Comparison of ENCODE assay signal across 1 cellular context in genomic region chr13:101576977-101577376, GRCh38.
A peak's percentile ranks its signal among the peaks of the same experiment; 100 is the strongest.
TF ChIP-seq lines count a peak whose summit lies in the region.

No MANE protein-coding gene starts in this region.

TF ChIP-seq in HepG2, 621 proteins besides CTCF, POLR2A, EP300 and RAD21 (continued from another document):
- TF ChIP-seq, protein P1, sequence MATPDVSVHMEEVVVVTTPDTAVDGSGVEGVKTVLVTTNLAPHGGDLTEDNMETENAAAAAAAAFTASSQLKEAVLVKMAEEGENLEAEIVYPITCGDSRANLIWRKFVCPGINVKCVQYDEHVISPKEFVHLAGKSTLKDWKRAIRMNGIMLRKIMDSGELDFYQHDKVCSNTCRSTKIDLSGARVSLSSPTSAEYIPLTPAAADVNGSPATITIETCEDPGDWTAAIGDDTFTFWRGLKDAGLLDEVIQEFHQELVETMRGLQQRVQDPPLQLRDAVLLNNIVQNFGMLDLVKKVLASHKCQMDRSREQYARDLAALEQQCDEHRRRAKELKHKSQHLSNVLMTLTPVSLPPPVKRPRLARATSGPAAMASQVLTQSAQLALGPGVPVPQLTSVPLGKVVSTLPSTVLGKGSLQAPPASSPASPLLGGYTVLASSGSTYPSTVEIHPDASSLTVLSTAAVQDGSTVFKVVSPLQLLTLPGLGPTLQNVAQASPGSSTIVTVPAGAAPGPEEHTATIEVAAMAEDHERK (CRISPR knock-in tag; IDR thresholded peaks at IDR 0.05; ENCODE audit: low read depth) = no peak
- TF ChIP-seq, protein P2, sequence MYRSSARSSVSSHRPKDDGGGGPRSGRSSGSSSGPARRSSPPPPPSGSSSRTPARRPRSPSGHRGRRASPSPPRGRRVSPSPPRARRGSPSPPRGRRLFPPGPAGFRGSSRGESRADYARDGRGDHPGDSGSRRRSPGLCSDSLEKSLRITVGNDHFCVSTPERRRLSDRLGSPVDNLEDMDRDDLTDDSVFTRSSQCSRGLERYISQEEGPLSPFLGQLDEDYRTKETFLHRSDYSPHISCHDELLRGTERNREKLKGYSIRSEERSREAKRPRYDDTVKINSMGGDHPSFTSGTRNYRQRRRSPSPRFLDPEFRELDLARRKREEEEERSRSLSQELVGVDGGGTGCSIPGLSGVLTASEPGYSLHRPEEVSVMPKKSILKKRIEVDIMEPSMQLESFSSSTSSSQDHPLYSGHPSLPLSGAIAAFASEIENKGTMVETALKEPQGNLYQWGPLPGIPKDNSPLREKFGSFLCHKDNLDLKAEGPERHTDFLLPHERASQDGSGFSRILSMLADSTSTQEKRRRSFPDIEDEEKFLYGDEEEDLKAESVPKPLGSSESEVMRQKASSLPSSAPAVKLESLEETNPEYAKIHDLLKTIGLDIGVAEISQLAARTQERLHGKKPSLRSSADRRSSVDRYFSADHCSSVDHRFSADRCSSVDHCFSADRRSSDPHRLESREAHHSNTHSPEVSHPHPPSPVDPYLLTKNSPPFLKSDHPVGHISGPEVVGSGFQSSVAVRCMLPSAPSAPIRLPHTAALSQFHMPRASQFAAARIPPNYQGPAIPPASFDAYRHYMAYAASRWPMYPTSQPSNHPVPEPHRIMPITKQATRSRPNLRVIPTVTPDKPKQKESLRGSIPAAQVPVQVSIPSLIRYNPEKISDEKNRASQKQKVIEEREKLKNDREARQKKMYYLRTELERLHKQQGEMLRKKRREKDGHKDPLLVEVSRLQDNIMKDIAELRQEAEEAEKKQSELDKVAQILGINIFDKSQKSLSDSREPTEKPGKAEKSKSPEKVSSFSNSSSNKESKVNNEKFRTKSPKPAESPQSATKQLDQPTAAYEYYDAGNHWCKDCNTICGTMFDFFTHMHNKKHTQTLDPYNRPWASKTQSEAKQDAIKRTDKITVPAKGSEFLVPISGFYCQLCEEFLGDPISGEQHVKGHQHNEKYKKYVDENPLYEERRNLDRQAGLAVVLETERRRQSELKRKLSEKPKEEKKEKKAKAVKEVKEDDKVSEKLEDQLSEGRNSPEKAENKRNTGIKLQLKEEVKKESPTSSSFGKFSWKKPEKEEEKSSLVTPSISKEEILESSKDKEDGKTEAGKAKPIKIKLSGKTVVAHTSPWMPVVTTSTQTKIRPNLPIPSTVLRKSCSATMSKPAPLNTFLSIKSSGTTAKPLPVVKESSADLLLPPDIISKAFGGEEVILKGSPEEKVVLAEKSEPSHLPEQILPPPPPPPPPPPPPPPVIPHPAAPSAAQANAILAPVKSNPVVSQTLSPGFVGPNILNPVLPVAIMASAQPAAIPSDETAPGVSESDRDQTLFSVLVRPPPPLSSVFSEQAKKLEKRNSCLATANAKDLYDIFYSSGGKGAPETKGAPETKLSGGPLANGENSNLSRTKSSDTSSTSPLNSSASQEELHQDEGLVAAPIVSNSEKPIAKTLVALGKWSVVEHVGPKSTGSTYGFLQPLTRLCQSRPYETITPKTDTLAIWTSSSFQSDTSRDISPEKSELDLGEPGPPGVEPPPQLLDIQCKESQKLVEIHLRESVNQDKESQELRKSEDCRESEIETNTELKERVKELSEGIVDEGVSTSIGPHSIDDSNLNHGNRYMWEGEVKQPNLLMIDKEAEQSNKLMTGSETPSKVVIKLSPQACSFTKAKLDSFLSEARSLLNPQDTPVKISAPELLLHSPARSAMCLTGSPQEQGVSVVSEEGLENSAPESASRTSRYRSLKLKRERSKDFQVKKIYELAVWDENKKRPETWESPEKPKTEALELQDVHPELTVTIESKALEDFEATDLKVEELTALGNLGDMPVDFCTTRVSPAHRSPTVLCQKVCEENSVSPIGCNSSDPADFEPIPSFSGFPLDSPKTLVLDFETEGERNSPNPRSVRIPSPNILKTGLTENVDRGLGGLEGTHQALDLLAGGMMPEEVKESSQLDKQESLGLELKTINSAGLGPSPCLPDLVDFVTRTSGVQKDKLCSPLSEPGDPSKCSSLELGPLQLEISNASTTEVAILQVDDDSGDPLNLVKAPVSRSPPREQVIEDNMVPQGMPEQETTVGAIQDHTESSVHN (CRISPR knock-in tag; IDR thresholded peaks at IDR 0.05) = no peak
- TF ChIP-seq CENPT (CRISPR knock-in tag; IDR thresholded peaks at IDR 0.05; ENCODE audit: low read depth) = no peak
- no peak for TF ChIP-seq ZNF354B (CRISPR knock-in tag; IDR thresholded peaks at IDR 0.05)
- no peak for TF ChIP-seq RFX5 (IDR thresholded peaks at IDR 0.05; ENCODE audit: low read depth, low read length)
- TF ChIP-seq ZFP36L1 (CRISPR knock-in tag; IDR thresholded peaks at IDR 0.05) = no peak
- TF ChIP-seq, protein P3, sequence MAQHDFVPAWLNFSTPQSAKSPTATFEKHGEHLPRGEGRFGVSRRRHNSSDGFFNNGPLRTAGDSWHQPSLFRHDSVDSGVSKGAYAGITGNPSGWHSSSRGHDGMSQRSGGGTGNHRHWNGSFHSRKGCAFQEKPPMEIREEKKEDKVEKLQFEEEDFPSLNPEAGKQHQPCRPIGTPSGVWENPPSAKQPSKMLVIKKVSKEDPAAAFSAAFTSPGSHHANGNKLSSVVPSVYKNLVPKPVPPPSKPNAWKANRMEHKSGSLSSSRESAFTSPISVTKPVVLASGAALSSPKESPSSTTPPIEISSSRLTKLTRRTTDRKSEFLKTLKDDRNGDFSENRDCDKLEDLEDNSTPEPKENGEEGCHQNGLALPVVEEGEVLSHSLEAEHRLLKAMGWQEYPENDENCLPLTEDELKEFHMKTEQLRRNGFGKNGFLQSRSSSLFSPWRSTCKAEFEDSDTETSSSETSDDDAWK (CRISPR knock-in tag; IDR thresholded peaks at IDR 0.05) = no peak
- TF ChIP-seq EHMT2 (IDR thresholded peaks at IDR 0.05; ENCODE audit: borderline replicate concordance, low read depth, low read length) = 0 out of 2 replicates have a peak, but pooled peaks have one; percentile 29
- TF ChIP-seq NCOA2 (CRISPR knock-in tag; IDR thresholded peaks at IDR 0.05) = peak; percentile 87; the same call in 1 of the 2 replicates
- 0 out of 2 replicates have a peak, but pooled peaks have one; percentile 23 for TF ChIP-seq SOX13 (IDR thresholded peaks at IDR 0.05)
- peak in 1 of 2 experiments; percentile 91; a peak in 2 of 4 replicates for TF ChIP-seq SOX13 (CRISPR knock-in tag; conservative IDR thresholded peaks at IDR 0.05 in 1 of 2, IDR thresholded peaks at IDR 0.05 in 1 of 2)
- no peak for TF ChIP-seq RBFOX2 (IDR thresholded peaks at IDR 0.05; ENCODE audit: low read depth, low read length)
- no peak for TF ChIP-seq BRD4 (CRISPR knock-in tag; IDR thresholded peaks at IDR 0.05)
- TF ChIP-seq ZNF235 (CRISPR knock-in tag; IDR thresholded peaks at IDR 0.05; ENCODE audit: borderline replicate concordance) = no peak
- TF ChIP-seq FOXP4 (CRISPR knock-in tag; IDR thresholded peaks at IDR 0.05) = peak; percentile 92
- TF ChIP-seq, protein P4, sequence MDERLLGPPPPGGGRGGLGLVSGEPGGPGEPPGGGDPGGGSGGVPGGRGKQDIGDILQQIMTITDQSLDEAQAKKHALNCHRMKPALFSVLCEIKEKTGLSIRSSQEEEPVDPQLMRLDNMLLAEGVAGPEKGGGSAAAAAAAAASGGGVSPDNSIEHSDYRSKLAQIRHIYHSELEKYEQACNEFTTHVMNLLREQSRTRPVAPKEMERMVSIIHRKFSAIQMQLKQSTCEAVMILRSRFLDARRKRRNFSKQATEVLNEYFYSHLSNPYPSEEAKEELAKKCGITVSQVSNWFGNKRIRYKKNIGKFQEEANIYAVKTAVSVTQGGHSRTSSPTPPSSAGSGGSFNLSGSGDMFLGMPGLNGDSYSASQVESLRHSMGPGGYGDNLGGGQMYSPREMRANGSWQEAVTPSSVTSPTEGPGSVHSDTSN (CRISPR knock-in tag; IDR thresholded peaks at IDR 0.05) = peak; percentile 16; the same call in 1 of the 2 replicates
- TF ChIP-seq TEAD3 (CRISPR knock-in tag; optimal IDR thresholded peaks at IDR 0.05; ENCODE audit: borderline replicate concordance) = peak; percentile 54
- peak; percentile 58; the same call in 1 of the 2 replicates for TF ChIP-seq NFIC (IDR thresholded peaks at IDR 0.05; ENCODE audit: low read length)
- TF ChIP-seq ZNF878 (CRISPR knock-in tag; IDR thresholded peaks at IDR 0.05) = no peak
- TF ChIP-seq, protein P5, sequence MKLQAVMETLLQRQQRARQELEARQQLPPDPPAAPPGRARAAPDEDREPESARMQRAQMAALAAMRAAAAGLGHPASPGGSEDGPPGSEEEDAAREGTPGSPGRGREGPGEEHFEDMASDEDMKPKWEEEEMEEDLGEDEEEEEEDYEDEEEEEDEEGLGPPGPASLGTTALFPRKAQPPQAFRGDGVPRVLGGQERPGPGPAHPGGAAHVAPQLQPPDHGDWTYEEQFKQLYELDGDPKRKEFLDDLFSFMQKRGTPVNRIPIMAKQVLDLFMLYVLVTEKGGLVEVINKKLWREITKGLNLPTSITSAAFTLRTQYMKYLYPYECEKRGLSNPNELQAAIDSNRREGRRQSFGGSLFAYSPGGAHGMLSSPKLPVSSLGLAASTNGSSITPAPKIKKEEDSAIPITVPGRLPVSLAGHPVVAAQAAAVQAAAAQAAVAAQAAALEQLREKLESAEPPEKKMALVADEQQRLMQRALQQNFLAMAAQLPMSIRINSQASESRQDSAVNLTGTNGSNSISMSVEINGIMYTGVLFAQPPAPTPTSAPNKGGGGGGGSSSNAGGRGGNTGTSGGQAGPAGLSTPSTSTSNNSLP (IDR thresholded peaks at IDR 0.05; ENCODE audit: low read depth, low read length) = peak; percentile 74; the same call in 1 of the 2 replicates
- TF ChIP-seq SMARCC2 (IDR thresholded peaks at IDR 0.05) = no peak
- TF ChIP-seq, protein P6, sequence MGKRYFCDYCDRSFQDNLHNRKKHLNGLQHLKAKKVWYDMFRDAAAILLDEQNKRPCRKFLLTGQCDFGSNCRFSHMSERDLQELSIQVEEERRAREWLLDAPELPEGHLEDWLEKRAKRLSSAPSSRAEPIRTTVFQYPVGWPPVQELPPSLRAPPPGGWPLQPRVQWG (CRISPR knock-in tag; IDR thresholded peaks at IDR 0.05; ENCODE audit: borderline replicate concordance, low read depth) = no peak
- TF ChIP-seq ZNF232 (CRISPR knock-in tag; IDR thresholded peaks at IDR 0.05; ENCODE audit: borderline replicate concordance) = 0 out of 2 replicates have a peak, but pooled peaks have one; percentile 32
- 0 out of 2 replicates have a peak, but pooled peaks have one; percentile 10 for TF ChIP-seq POGZ (CRISPR knock-in tag; IDR thresholded peaks at IDR 0.05)
- TF ChIP-seq, protein P7, sequence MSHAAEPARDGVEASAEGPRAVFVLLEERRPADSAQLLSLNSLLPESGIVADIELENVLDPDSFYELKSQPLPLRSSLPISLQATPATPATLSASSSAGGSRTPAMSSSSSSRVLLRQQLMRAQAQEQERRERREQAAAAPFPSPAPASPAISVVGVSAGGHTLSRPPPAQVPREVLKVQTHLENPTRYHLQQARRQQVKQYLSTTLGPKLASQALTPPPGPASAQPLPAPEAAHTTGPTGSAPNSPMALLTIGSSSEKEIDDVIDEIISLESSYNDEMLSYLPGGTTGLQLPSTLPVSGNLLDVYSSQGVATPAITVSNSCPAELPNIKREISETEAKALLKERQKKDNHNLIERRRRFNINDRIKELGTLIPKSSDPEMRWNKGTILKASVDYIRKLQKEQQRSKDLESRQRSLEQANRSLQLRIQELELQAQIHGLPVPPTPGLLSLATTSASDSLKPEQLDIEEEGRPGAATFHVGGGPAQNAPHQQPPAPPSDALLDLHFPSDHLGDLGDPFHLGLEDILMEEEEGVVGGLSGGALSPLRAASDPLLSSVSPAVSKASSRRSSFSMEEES (CRISPR knock-in tag; IDR thresholded peaks at IDR 0.05) = 0 out of 2 replicates have a peak, but pooled peaks have one; percentile 26
- TF ChIP-seq GZF1 (CRISPR knock-in tag; IDR thresholded peaks at IDR 0.05) = no peak
- TF ChIP-seq KAT7 (CRISPR knock-in tag; IDR thresholded peaks at IDR 0.05; ENCODE audit: borderline replicate concordance) = no peak
- TF ChIP-seq SNAI1 (CRISPR knock-in tag; IDR thresholded peaks at IDR 0.05; ENCODE audit: borderline replicate concordance) = no peak
- peak; percentile 71; the same call in 1 of the 2 replicates for TF ChIP-seq MEIS2 (CRISPR knock-in tag; IDR thresholded peaks at IDR 0.05)
- TF ChIP-seq ZNF44 (CRISPR knock-in tag; IDR thresholded peaks at IDR 0.05) = no peak
- peak; percentile 81 for TF ChIP-seq FOSL2 (CRISPR knock-in tag; IDR thresholded peaks at IDR 0.05)
- TF ChIP-seq SMC3 (IDR thresholded peaks at IDR 0.05; ENCODE audit: low read length) = peak; percentile 43
- TF ChIP-seq KDM5B (CRISPR knock-in tag; IDR thresholded peaks at IDR 0.05; ENCODE audit: borderline replicate concordance) = no peak
